ENCODE assay signal across 1 cellular context in genomic region chr7:16265184-16265804, GRCh38.
TF ChIP-seq lines count a peak whose summit lies in the region.

No MANE protein-coding gene starts in this region.

TF ChIP-seq in K562, 482 proteins besides CTCF, POLR2A, EP300 and RAD21 (continued from another document and continues in another):
- no peak for TF ChIP-seq ZBTB49 (CRISPR knock-in tag; IDR thresholded peaks at IDR 0.05; ENCODE audit: borderline replicate concordance)
- no peak for TF ChIP-seq IRF9 (tag; IDR thresholded peaks at IDR 0.05)
- TF ChIP-seq MCM3 (IDR thresholded peaks at IDR 0.05): no peak
- TF ChIP-seq ZBED1 (IDR thresholded peaks at IDR 0.05): no peak
- TF ChIP-seq, protein P1, sequence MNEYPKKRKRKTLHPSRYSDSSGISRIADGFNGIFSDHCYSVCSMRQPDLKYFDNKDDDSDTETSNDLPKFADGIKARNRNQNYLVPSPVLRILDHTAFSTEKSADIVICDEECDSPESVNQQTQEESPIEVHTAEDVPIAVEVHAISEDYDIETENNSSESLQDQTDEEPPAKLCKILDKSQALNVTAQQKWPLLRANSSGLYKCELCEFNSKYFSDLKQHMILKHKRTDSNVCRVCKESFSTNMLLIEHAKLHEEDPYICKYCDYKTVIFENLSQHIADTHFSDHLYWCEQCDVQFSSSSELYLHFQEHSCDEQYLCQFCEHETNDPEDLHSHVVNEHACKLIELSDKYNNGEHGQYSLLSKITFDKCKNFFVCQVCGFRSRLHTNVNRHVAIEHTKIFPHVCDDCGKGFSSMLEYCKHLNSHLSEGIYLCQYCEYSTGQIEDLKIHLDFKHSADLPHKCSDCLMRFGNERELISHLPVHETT (CRISPR knock-in tag; conservative IDR thresholded peaks at IDR 0.05 in 1 of 2, IDR thresholded peaks at IDR 0.05 in 1 of 2): peak in 1 of 2 experiments; percentile 58; a peak in 1 of 4 replicates
- no peak for TF ChIP-seq ZNF133 (CRISPR knock-in tag; IDR thresholded peaks at IDR 0.05)
- TF ChIP-seq ZNF134 (CRISPR knock-in tag; conservative IDR thresholded peaks at IDR 0.05): no peak
- TF ChIP-seq NCOA1 (IDR thresholded peaks at IDR 0.05; ENCODE audit: low read depth): no peak
- TF ChIP-seq MAZ (CRISPR knock-in tag; conservative IDR thresholded peaks at IDR 0.05 in 1 of 2, IDR thresholded peaks at IDR 0.05 in 1 of 2): no peak
- TF ChIP-seq SRSF9 (IDR thresholded peaks at IDR 0.05; ENCODE audit: borderline replicate concordance, low read depth, low read length): no peak
- TF ChIP-seq POLR3A (IDR thresholded peaks at IDR 0.05; ENCODE audit: borderline replicate concordance, extremely low read depth, insufficient read depth, insufficient read length): no peak
- no peak for TF ChIP-seq MCM5 (IDR thresholded peaks at IDR 0.05; ENCODE audit: low read depth)
- TF ChIP-seq ZNF395 (CRISPR knock-in tag; IDR thresholded peaks at IDR 0.05): peak; percentile 18; the same call in 1 of the 2 replicates
- TF ChIP-seq DPF2 (IDR thresholded peaks at IDR 0.05): 0 out of 2 replicates have a peak, but pooled peaks have one; percentile 20
- no peak for TF ChIP-seq SMAD4 (CRISPR knock-in tag; conservative IDR thresholded peaks at IDR 0.05)
- no peak; the same call in 1 of the 2 replicates for TF ChIP-seq TEAD4 (IDR thresholded peaks at IDR 0.05; ENCODE audit: low read length)
- TF ChIP-seq TEAD4 (CRISPR knock-in tag; IDR thresholded peaks at IDR 0.05; ENCODE audit: borderline replicate concordance): no peak
- no peak for TF ChIP-seq RB1 (IDR thresholded peaks at IDR 0.05; ENCODE audit: low read depth)
- peak; percentile 70 for TF ChIP-seq POLR2B (IDR thresholded peaks at IDR 0.05; ENCODE audit: low read depth, partially characterized antibody)
- no peak for TF ChIP-seq ZNF384 (IDR thresholded peaks at IDR 0.05; ENCODE audit: low read depth, low read length)
- no peak for TF ChIP-seq TCFL5 (CRISPR knock-in tag; conservative IDR thresholded peaks at IDR 0.05)
- 0 out of 2 replicates have a peak, but pooled peaks have one; percentile 45 for TF ChIP-seq PHB (CRISPR knock-in tag; IDR thresholded peaks at IDR 0.05)
- TF ChIP-seq MXI1 (IDR thresholded peaks at IDR 0.05; ENCODE audit: low read depth, low read length): no peak
- TF ChIP-seq, protein P2, sequence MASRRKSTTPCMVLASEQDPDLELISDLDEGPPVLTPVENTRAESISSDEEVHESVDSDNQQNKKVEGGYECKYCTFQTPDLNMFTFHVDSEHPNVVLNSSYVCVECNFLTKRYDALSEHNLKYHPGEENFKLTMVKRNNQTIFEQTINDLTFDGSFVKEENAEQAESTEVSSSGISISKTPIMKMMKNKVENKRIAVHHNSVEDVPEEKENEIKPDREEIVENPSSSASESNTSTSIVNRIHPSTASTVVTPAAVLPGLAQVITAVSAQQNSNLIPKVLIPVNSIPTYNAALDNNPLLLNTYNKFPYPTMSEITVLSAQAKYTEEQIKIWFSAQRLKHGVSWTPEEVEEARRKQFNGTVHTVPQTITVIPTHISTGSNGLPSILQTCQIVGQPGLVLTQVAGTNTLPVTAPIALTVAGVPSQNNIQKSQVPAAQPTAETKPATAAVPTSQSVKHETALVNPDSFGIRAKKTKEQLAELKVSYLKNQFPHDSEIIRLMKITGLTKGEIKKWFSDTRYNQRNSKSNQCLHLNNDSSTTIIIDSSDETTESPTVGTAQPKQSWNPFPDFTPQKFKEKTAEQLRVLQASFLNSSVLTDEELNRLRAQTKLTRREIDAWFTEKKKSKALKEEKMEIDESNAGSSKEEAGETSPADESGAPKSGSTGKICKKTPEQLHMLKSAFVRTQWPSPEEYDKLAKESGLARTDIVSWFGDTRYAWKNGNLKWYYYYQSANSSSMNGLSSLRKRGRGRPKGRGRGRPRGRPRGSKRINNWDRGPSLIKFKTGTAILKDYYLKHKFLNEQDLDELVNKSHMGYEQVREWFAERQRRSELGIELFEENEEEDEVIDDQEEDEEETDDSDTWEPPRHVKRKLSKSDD (conservative IDR thresholded peaks at IDR 0.05; ENCODE audit: low read length): no peak
- no peak for TF ChIP-seq BRCA1 (IDR thresholded peaks at IDR 0.05)
- TF ChIP-seq BRCA1 (CRISPR knock-in tag; IDR thresholded peaks at IDR 0.05): no peak
- TF ChIP-seq ELF2 (CRISPR knock-in tag; IDR thresholded peaks at IDR 0.05): peak; percentile 73
- no peak for TF ChIP-seq ZNF561 (CRISPR knock-in tag; conservative IDR thresholded peaks at IDR 0.05)
- TF ChIP-seq, protein P3, sequence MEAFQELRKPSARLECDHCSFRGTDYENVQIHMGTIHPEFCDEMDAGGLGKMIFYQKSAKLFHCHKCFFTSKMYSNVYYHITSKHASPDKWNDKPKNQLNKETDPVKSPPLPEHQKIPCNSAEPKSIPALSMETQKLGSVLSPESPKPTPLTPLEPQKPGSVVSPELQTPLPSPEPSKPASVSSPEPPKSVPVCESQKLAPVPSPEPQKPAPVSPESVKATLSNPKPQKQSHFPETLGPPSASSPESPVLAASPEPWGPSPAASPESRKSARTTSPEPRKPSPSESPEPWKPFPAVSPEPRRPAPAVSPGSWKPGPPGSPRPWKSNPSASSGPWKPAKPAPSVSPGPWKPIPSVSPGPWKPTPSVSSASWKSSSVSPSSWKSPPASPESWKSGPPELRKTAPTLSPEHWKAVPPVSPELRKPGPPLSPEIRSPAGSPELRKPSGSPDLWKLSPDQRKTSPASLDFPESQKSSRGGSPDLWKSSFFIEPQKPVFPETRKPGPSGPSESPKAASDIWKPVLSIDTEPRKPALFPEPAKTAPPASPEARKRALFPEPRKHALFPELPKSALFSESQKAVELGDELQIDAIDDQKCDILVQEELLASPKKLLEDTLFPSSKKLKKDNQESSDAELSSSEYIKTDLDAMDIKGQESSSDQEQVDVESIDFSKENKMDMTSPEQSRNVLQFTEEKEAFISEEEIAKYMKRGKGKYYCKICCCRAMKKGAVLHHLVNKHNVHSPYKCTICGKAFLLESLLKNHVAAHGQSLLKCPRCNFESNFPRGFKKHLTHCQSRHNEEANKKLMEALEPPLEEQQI (IDR thresholded peaks at IDR 0.05): 0 out of 2 replicates have a peak, but pooled peaks have one; percentile 19
- TF ChIP-seq, protein P4, sequence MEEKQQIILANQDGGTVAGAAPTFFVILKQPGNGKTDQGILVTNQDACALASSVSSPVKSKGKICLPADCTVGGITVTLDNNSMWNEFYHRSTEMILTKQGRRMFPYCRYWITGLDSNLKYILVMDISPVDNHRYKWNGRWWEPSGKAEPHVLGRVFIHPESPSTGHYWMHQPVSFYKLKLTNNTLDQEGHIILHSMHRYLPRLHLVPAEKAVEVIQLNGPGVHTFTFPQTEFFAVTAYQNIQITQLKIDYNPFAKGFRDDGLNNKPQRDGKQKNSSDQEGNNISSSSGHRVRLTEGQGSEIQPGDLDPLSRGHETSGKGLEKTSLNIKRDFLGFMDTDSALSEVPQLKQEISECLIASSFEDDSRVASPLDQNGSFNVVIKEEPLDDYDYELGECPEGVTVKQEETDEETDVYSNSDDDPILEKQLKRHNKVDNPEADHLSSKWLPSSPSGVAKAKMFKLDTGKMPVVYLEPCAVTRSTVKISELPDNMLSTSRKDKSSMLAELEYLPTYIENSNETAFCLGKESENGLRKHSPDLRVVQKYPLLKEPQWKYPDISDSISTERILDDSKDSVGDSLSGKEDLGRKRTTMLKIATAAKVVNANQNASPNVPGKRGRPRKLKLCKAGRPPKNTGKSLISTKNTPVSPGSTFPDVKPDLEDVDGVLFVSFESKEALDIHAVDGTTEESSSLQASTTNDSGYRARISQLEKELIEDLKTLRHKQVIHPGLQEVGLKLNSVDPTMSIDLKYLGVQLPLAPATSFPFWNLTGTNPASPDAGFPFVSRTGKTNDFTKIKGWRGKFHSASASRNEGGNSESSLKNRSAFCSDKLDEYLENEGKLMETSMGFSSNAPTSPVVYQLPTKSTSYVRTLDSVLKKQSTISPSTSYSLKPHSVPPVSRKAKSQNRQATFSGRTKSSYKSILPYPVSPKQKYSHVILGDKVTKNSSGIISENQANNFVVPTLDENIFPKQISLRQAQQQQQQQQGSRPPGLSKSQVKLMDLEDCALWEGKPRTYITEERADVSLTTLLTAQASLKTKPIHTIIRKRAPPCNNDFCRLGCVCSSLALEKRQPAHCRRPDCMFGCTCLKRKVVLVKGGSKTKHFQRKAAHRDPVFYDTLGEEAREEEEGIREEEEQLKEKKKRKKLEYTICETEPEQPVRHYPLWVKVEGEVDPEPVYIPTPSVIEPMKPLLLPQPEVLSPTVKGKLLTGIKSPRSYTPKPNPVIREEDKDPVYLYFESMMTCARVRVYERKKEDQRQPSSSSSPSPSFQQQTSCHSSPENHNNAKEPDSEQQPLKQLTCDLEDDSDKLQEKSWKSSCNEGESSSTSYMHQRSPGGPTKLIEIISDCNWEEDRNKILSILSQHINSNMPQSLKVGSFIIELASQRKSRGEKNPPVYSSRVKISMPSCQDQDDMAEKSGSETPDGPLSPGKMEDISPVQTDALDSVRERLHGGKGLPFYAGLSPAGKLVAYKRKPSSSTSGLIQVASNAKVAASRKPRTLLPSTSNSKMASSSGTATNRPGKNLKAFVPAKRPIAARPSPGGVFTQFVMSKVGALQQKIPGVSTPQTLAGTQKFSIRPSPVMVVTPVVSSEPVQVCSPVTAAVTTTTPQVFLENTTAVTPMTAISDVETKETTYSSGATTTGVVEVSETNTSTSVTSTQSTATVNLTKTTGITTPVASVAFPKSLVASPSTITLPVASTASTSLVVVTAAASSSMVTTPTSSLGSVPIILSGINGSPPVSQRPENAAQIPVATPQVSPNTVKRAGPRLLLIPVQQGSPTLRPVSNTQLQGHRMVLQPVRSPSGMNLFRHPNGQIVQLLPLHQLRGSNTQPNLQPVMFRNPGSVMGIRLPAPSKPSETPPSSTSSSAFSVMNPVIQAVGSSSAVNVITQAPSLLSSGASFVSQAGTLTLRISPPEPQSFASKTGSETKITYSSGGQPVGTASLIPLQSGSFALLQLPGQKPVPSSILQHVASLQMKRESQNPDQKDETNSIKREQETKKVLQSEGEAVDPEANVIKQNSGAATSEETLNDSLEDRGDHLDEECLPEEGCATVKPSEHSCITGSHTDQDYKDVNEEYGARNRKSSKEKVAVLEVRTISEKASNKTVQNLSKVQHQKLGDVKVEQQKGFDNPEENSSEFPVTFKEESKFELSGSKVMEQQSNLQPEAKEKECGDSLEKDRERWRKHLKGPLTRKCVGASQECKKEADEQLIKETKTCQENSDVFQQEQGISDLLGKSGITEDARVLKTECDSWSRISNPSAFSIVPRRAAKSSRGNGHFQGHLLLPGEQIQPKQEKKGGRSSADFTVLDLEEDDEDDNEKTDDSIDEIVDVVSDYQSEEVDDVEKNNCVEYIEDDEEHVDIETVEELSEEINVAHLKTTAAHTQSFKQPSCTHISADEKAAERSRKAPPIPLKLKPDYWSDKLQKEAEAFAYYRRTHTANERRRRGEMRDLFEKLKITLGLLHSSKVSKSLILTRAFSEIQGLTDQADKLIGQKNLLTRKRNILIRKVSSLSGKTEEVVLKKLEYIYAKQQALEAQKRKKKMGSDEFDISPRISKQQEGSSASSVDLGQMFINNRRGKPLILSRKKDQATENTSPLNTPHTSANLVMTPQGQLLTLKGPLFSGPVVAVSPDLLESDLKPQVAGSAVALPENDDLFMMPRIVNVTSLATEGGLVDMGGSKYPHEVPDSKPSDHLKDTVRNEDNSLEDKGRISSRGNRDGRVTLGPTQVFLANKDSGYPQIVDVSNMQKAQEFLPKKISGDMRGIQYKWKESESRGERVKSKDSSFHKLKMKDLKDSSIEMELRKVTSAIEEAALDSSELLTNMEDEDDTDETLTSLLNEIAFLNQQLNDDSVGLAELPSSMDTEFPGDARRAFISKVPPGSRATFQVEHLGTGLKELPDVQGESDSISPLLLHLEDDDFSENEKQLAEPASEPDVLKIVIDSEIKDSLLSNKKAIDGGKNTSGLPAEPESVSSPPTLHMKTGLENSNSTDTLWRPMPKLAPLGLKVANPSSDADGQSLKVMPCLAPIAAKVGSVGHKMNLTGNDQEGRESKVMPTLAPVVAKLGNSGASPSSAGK (IDR thresholded peaks at IDR 0.05): no peak
- TF ChIP-seq THAP7 (CRISPR knock-in tag; IDR thresholded peaks at IDR 0.05): no peak
- no peak; the same call in 1 of the 2 replicates for TF ChIP-seq ESRRA (IDR thresholded peaks at IDR 0.05; ENCODE audit: borderline replicate concordance, low read depth)
- TF ChIP-seq NCOA6 (IDR thresholded peaks at IDR 0.05): no peak
